Comparison of ENCODE assay signal across 8 cellular contexts in genomic region chr10:68231916-68232315, GRCh38. TPM values are rescaled to one million over a fixed set of nuclear protein-coding genes. Genes with fewer than 3 reads are reported as not detected.
DNase-seq lines count a peak whose midpoint lies in the region; ATAC-seq lines count a peak whose summit lies in the region.

TSS of gene ATOH7 (minus strand) at chr10:68232113. CDS start at chr10:68231677, 436 bp downstream.

- DNase-seq in NCI-H2171 treated with DMSO at 0.1 percent for 48 hours (lab: John Stamatoyannopoulos, UW) (peak; percentile 46), NCI-H2171 (lab: John Stamatoyannopoulos, UW) (no peak), immature natural killer cell (no peak), SIG-M5 treated with dmso at 0.1 percent for 504 hours (lab: John Stamatoyannopoulos, UW; ENCODE audit: unreplicated experiment) (no peak)
- no peak for DNase-seq in stimulated activated naive B cell treated with anti-CD40 and anti-IgM and Interleukin-4, amounts not matched to agents 10 μg/mL and 1 μg/mL and 100 μg/mL, for 72 hours

- H3K4me3 Mint-ChIP-seq in activated naive CD8-positive, alpha-beta T cell: peak within 1 kb of the TSS; percentile 87
- peak within 1 kb of the TSS; percentile 51 to 77 (median 64) for H3K4me3 Mint-ChIP-seq in immature natural killer cell
- peak within 1 kb of the TSS; percentile 81 to 85 for H3K4me3 Mint-ChIP-seq in stimulated activated naive B cell treated with anti-CD40 and anti-IgM and Interleukin-4, amounts not matched to agents 10 μg/mL and 1 μg/mL and 100 μg/mL, for 72 hours

- H3K4me1 Mint-ChIP-seq in activated naive CD8-positive, alpha-beta T cell (ENCODE audit: low read depth): peaks cover 8% of the 10 kb centered on the region
- peaks cover 6 to 7% of the 10 kb centered on the region in 2 donors for H3K4me1 Mint-ChIP-seq in immature natural killer cell
- H3K4me1 Mint-ChIP-seq in stimulated activated naive B cell treated with anti-CD40 and anti-IgM and Interleukin-4, amounts not matched to agents 10 μg/mL and 1 μg/mL and 100 μg/mL, for 72 hours: peaks cover 3 to 8% of the 10 kb centered on the region in 2 donors

- no peaks in the 10 kb centered on the region for H3K36me3 Mint-ChIP-seq in activated naive CD8-positive, alpha-beta T cell
- H3K36me3 Mint-ChIP-seq in immature natural killer cell: no peaks in the 10 kb centered on the region
- no peaks in the 10 kb centered on the region for H3K36me3 Mint-ChIP-seq in stimulated activated naive B cell treated with anti-CD40 and anti-IgM and Interleukin-4, amounts not matched to agents 10 μg/mL and 1 μg/mL and 100 μg/mL, for 72 hours

- H3K27me3 Mint-ChIP-seq in activated naive CD8-positive, alpha-beta T cell: peaks cover 22% of the 10 kb centered on the region
- peaks cover 4 to 15% (median 9%) of the 10 kb centered on the region in 3 donors for H3K27me3 Mint-ChIP-seq in immature natural killer cell (ENCODE audit: low read depth in 3 of 3)
- peaks cover 38 to 44% of the 10 kb centered on the region in 2 donors for H3K27me3 Mint-ChIP-seq in stimulated activated naive B cell treated with anti-CD40 and anti-IgM and Interleukin-4, amounts not matched to agents 10 μg/mL and 1 μg/mL and 100 μg/mL, for 72 hours

- H3K9me3 Mint-ChIP-seq in activated naive CD8-positive, alpha-beta T cell (ENCODE audit: low read depth): no peaks in the 10 kb centered on the region
- H3K9me3 Mint-ChIP-seq in immature natural killer cell: peaks cover 0 to 2% (median 0%) of the 10 kb centered on the region in 6 donors
- H3K9me3 Mint-ChIP-seq in stimulated activated naive B cell treated with anti-CD40 and anti-IgM and Interleukin-4, amounts not matched to agents 10 μg/mL and 1 μg/mL and 100 μg/mL, for 72 hours: no peaks in the 10 kb centered on the region

- ATAC-seq in stimulated activated naive B cell treated with anti-CD40 and anti-IgM and Interleukin-4, amounts not matched to agents 10 μg/mL and 1 μg/mL and 100 μg/mL, for 72 hours (replicated peaks): no peak
- no peak for ATAC-seq in HG03108 (IDR thresholded peaks at IDR 0.05; ENCODE audit: unreplicated experiment)
- no peak for ATAC-seq in HG03521 (IDR thresholded peaks at IDR 0.05; ENCODE audit: unreplicated experiment)

- no peak within 1 kb of the TSS for H3K27ac Mint-ChIP-seq in activated naive CD8-positive, alpha-beta T cell
- peak within 1 kb of the TSS in 1 of 6 donors; percentile 62 for H3K27ac Mint-ChIP-seq in immature natural killer cell
- peak within 1 kb of the TSS; percentile 68 for H3K27ac Mint-ChIP-seq in stimulated activated naive B cell treated with anti-CD40 and anti-IgM and Interleukin-4, amounts not matched to agents 10 μg/mL and 1 μg/mL and 100 μg/mL, for 72 hours

RNA-seq across cellular contexts. Expression of gene ATOH7, which starts in this region (rescaled TPM):
- not detected for polyA plus RNA-seq in immature natural killer cell
